2 cellular contexts compared by ENCODE assay signal in genomic region chr7:134089446-134089845, GRCh38.
TF ChIP-seq lines count a peak whose summit lies in the region.

No MANE protein-coding gene starts in this region.

TF ChIP-seq in HepG2, 621 proteins besides CTCF, POLR2A, EP300 and RAD21 (continued from another document):
- TF ChIP-seq ZEB1 (IDR thresholded peaks at IDR 0.05; ENCODE audit: insufficient replicate concordance, low read depth), result no peak
- TF ChIP-seq MTF2 (CRISPR knock-in tag; IDR thresholded peaks at IDR 0.05; ENCODE audit: borderline replicate concordance), result no peak
- no peak for TF ChIP-seq HMG20A (CRISPR knock-in tag; IDR thresholded peaks at IDR 0.05; ENCODE audit: borderline replicate concordance)
- TF ChIP-seq, protein P1, sequence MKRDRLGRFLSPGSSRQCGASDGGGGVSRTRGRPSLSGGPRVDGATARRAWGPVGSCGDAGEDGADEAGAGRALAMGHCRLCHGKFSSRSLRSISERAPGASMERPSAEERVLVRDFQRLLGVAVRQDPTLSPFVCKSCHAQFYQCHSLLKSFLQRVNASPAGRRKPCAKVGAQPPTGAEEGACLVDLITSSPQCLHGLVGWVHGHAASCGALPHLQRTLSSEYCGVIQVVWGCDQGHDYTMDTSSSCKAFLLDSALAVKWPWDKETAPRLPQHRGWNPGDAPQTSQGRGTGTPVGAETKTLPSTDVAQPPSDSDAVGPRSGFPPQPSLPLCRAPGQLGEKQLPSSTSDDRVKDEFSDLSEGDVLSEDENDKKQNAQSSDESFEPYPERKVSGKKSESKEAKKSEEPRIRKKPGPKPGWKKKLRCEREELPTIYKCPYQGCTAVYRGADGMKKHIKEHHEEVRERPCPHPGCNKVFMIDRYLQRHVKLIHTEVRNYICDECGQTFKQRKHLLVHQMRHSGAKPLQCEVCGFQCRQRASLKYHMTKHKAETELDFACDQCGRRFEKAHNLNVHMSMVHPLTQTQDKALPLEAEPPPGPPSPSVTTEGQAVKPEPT (CRISPR knock-in tag; IDR thresholded peaks at IDR 0.05; ENCODE audit: low read depth), result no peak
- no peak for TF ChIP-seq ZFP91 (CRISPR knock-in tag; IDR thresholded peaks at IDR 0.05; ENCODE audit: borderline replicate concordance)

TF ChIP-seq in K562, 482 proteins besides CTCF, POLR2A, EP300 and RAD21 (continued from another document):
- no peak for TF ChIP-seq MITF (IDR thresholded peaks at IDR 0.05)
